ENCODE assay signal across 1 cellular context in genomic region chr4:140755811-140756291, GRCh38.
TF ChIP-seq lines count a peak whose summit lies in the region.

No MANE protein-coding gene starts in this region.

TF ChIP-seq in SK-N-SH, 30 proteins besides CTCF, POLR2A, EP300 and RAD21 (continued from another document):
- TF ChIP-seq MXI1 (IDR thresholded peaks at IDR 0.05; ENCODE audit: low read depth, low read length) (peak; percentile 59), FOSL2 (IDR thresholded peaks at IDR 0.05; ENCODE audit: borderline replicate concordance, low read depth) (no peak), RFX5 (IDR thresholded peaks at IDR 0.05; ENCODE audit: low read length) (no peak)
TF ChIP-seq in SK-N-SH: peak in this region for 1.
